9 cellular contexts compared by ENCODE assay signal in the genomic region with DNA sequence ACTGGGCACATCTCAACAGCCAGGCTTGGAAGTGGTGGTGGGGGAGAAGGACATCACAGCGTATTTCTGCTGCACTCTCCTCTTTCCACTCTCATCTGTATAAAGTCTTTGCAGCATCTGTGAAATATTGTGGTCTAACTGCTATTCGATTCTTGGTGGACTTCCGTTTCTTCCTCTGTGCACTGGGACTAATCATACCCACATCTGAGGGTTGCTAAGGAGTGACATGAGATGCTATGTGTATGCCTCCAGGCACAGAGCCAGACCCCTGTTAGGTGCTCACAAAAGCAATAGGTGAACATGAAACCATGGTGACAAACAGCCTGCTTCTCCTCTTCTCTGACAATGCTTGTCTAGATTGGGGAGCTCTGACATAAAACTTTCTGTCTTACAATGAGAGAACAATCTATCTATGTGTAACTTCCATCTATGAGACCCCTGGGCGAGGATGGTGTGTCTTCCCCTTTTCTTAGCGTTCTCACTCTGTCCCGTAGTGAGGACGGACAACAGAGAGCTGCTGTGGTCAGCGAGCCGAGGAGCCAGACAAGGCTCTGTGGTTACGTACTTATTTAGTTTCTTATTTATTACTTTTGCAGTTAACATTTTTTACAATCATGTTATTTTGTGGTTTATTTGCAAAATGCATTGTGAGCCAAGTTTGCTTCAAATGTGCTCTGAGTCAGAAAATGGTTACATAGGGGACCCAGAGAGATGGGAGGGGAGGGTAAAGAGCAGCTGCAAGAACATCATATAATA.
DNase-seq lines count a peak whose midpoint lies in the region; ATAC-seq and TF ChIP-seq lines count a peak whose summit lies in the region.
"Had no signal": no experiment of that assay in that cellular context is flagged by ENCODE, and none has a peak within 500 bp of the region (broad histone marks: within the 10 kb centered on the region; RNA-seq: fewer than 3 reads in every experiment).

No MANE protein-coding gene starts in this region.

- CTCF ChIA-PET in activated CD8-positive, alpha-beta T cell treated with anti-CD3 and anti-CD28 coated beads for 36 hours (lab: Charles Lee) = interaction anchor here (1.0 to 1.2 kb wide), 2 partner anchors 10 to 74 kb away, joined by 4 read pairs; no protein-coding TSS in a partner anchor

- H3K4me1 ChIP-seq in BLaER1 treated with 17β-estradiol and CSF1 and Interleukin-3, amounts not matched to agents 10 nM and 100 nM = peaks cover 47 to 69% (median 63%) of the 10 kb centered on the region in 10 experiments

- no peak overlapping the region for H3K4me3 Mint-ChIP-seq in activated CD8-positive, alpha-beta T cell treated with anti-CD3 and anti-CD28 coated beads for 36 hours
- H3K4me3 Mint-ChIP-seq in naive thymus-derived CD8-positive, alpha-beta T cell = peak overlapping the region in 5 of 10 donors; percentile 4 to 50 (median 21)

- H3K4me3 ChIP-seq in BLaER1 treated with 17β-estradiol and CSF1 and Interleukin-3, amounts not matched to agents 10 nM and 100 nM = peak overlapping the region in 8 of 10 experiments; percentile 3 to 47 (median 33); a peak in 11 of 20 replicates
- no peak overlapping the region for H3K4me3 ChIP-seq in Jurkat, Clone E6-1 (ENCODE audit: low read length)
- no peak overlapping the region for H3K4me3 ChIP-seq in H7 (ENCODE audit: insufficient read depth, low read depth, low read length)
- H3K4me3 ChIP-seq: SJSA1 had no signal

- H4K20me1 ChIP-seq in BLaER1 treated with 17β-estradiol and CSF1 and Interleukin-3, amounts not matched to agents 10 nM and 100 nM = no peaks in the 10 kb centered on the region

- H3K9ac ChIP-seq in BLaER1 treated with 17β-estradiol and CSF1 and Interleukin-3, amounts not matched to agents 10 nM and 100 nM = peak overlapping the region in 9 of 11 experiments; percentile 2 to 71 (median 60); a peak in 18 of 22 replicates

- TF ChIP-seq CTCF in activated CD8-positive, alpha-beta T cell treated with anti-CD3 and anti-CD28 coated beads for 36 hours (IDR thresholded peaks at IDR 0.05) = no peak

- no peaks in the 10 kb centered on the region; a peak in 1 of 22 replicates for H3K27me3 ChIP-seq in BLaER1 treated with 17β-estradiol and CSF1 and Interleukin-3, amounts not matched to agents 10 nM and 100 nM
- no peaks in the 10 kb centered on the region for H3K27me3 ChIP-seq in H7 (ENCODE audit: control insufficient read depth, insufficient read depth, low read length)
- H3K27me3 ChIP-seq: SJSA1 had no signal

- H3K27me3 Mint-ChIP-seq in activated CD8-positive, alpha-beta T cell treated with anti-CD3 and anti-CD28 coated beads for 36 hours = peaks cover 8% of the 10 kb centered on the region
- H3K27me3 Mint-ChIP-seq in naive thymus-derived CD8-positive, alpha-beta T cell = peaks cover 2 to 9% (median 7%) of the 10 kb centered on the region in 5 donors

- no peaks in the 10 kb centered on the region for H3K36me3 Mint-ChIP-seq in activated CD8-positive, alpha-beta T cell treated with anti-CD3 and anti-CD28 coated beads for 36 hours (ENCODE audit: low read depth)
- H3K36me3 Mint-ChIP-seq in naive thymus-derived CD8-positive, alpha-beta T cell = peaks cover 0 to 2% (median 0%) of the 10 kb centered on the region in 3 donors

- no peak overlapping the region for H3K27ac Mint-ChIP-seq in activated CD8-positive, alpha-beta T cell treated with anti-CD3 and anti-CD28 coated beads for 36 hours
- H3K27ac Mint-ChIP-seq in naive thymus-derived CD8-positive, alpha-beta T cell = peak overlapping the region in 6 of 10 donors; percentile 3 to 77 (median 34)

- H3K9me3 ChIP-seq in BLaER1 treated with 17β-estradiol and CSF1 and Interleukin-3, amounts not matched to agents 10 nM and 100 nM (replicated peaks in 1 of 11) = peaks cover 11 to 18% (median 13%) of the 10 kb centered on the region in 11 experiments
- H3K9me3 ChIP-seq: SJSA1 had no signal

- peaks cover 13% of the 10 kb centered on the region for H3K4me1 Mint-ChIP-seq in activated CD8-positive, alpha-beta T cell treated with anti-CD3 and anti-CD28 coated beads for 36 hours (ENCODE audit: low read depth)
- peaks cover 12 to 32% (median 24%) of the 10 kb centered on the region in 4 donors for H3K4me1 Mint-ChIP-seq in naive thymus-derived CD8-positive, alpha-beta T cell

- peaks cover 0 to 5% (median 0%) of the 10 kb centered on the region in 11 experiments; a peak in 1 of 22 replicates for H3K36me3 ChIP-seq in BLaER1 treated with 17β-estradiol and CSF1 and Interleukin-3, amounts not matched to agents 10 nM and 100 nM
- no peaks in the 10 kb centered on the region for H3K36me3 ChIP-seq in H7 (replicated peaks; ENCODE audit: control insufficient read depth, insufficient read depth, low read length)
- H3K36me3 ChIP-seq: SJSA1 had no signal

- H3K4me2 ChIP-seq in BLaER1 treated with 17β-estradiol and CSF1 and Interleukin-3, amounts not matched to agents 10 nM and 100 nM = peak overlapping the region; percentile 78 to 91 (median 82)

- POLR2A ChIA-PET in activated CD8-positive, alpha-beta T cell treated with anti-CD3 and anti-CD28 coated beads for 36 hours (lab: Charles Lee) = no interaction called here
- POLR2A ChIA-PET in naive thymus-derived CD8-positive, alpha-beta T cell (lab: Charles Lee) = no interaction called here

- H3K27ac ChIP-seq in BLaER1 treated with 17β-estradiol and CSF1 and Interleukin-3, amounts not matched to agents 10 nM and 100 nM = peak overlapping the region in 9 of 11 experiments; percentile 42 to 84 (median 76); a peak in 17 of 22 replicates
- H3K27ac ChIP-seq: SJSA1 had no signal

- ATAC-seq in activated CD8-positive, alpha-beta T cell treated with anti-CD3 and anti-CD28 coated beads for 36 hours = peak; percentile 96
- peak; percentile 88 to 90 for ATAC-seq in naive thymus-derived CD8-positive, alpha-beta T cell
- ATAC-seq in GM18873 (IDR thresholded peaks at IDR 0.05; ENCODE audit: low FRiP score, unreplicated experiment) = no peak

- H3K9me3 Mint-ChIP-seq in activated CD8-positive, alpha-beta T cell treated with anti-CD3 and anti-CD28 coated beads for 36 hours = no peaks in the 10 kb centered on the region
- peaks cover 0 to 3% (median 0%) of the 10 kb centered on the region in 9 donors for H3K9me3 Mint-ChIP-seq in naive thymus-derived CD8-positive, alpha-beta T cell

- peak; percentile 94 for DNase-seq in Jurkat, Clone E6-1 (ENCODE audit: low read depth, low spot score)
- DNase-seq in activated CD8-positive, alpha-beta T cell treated with anti-CD3 and anti-CD28 coated beads for 36 hours = peak; percentile 63
- DNase-seq in naive thymus-derived CD8-positive, alpha-beta T cell = peak in 6 of 10 donors; percentile 6 to 35 (median 28)
- DNase-seq in H7 = no peak
- DNase-seq in ecto neural progenitor cell (ENCODE audit: low spot score) = no peak
- DNase-seq in posterior vena cava (ENCODE audit: low spot score) = no peak

- intact Hi-C loops in activated CD8-positive, alpha-beta T cell treated with anti-CD3 and anti-CD28 coated beads for 36 hours (cut with micrococcal nuclease) = no loop called here
- intact Hi-C loops in posterior vena cava (cut with DNase I) = no loop called here

Comparison
In these comparisons a context has a peak if more than half of its experiments do, and no peak if none do; other contexts are left out.
1. H3K4me3 ChIP-seq: peak in BLaER1 treated with 17β-estradiol and CSF1 and Interleukin-3, amounts not matched to agents 10 nM and 100 nM (8 of 10); none in Jurkat, Clone E6-1 (single experiment) and H7 (single experiment).
2. DNase-seq: peak in Jurkat, Clone E6-1 (single experiment), activated CD8-positive, alpha-beta T cell treated with anti-CD3 and anti-CD28 coated beads for 36 hours (single experiment) and naive thymus-derived CD8-positive, alpha-beta T cell (6 of 10); none in H7 (single experiment), ecto neural progenitor cell (single experiment) and posterior vena cava (single experiment).